Comparison of ENCODE assay signal across 23 cellular contexts in genomic region chr12:60059180-60059579, GRCh38.
"Had no signal": no experiment of that assay in that cellular context is flagged by ENCODE, and none has a peak within 500 bp of the region (broad histone marks: within the 10 kb centered on the region; RNA-seq: fewer than 3 reads in every experiment).

No MANE protein-coding gene starts in this region.

- H3K36me3 Mint-ChIP-seq: naive thymus-derived CD8-positive, alpha-beta T cell had no signal

- H3K27ac Mint-ChIP-seq: activated naive CD8-positive, alpha-beta T cell treated with anti-CD3 and anti-CD28 coated beads, Interleukin-2, amount 50 U/mL, for 24 hours; activated T-cell treated with anti-CD3 and anti-CD28 coated beads, Interleukin-2, amount 50 U/mL, for 72 hours; naive thymus-derived CD8-positive, alpha-beta T cell; progenitor cell of endocrine pancreas; T-helper 17 cell had no signal

- H3K4me3 Mint-ChIP-seq: activated naive CD8-positive, alpha-beta T cell treated with anti-CD3 and anti-CD28 coated beads, Interleukin-2, amount 50 U/mL, for 24 hours; activated T-cell treated with anti-CD3 and anti-CD28 coated beads, Interleukin-2, amount 50 U/mL, for 72 hours; naive thymus-derived CD8-positive, alpha-beta T cell; T-helper 17 cell had no signal

- ATAC-seq: activated naive CD8-positive, alpha-beta T cell treated with anti-CD3 and anti-CD28 coated beads, Interleukin-2, amount 50 U/mL, for 24 hours; activated T-cell treated with anti-CD3 and anti-CD28 coated beads, Interleukin-2, amount 50 U/mL, for 72 hours; left lung; naive thymus-derived CD8-positive, alpha-beta T cell; T-helper 17 cell had no signal

- H3K4me1 Mint-ChIP-seq: activated naive CD8-positive, alpha-beta T cell treated with anti-CD3 and anti-CD28 coated beads, Interleukin-2, amount 50 U/mL, for 24 hours; naive thymus-derived CD8-positive, alpha-beta T cell; T-helper 17 cell had no signal

- DNase-seq: activated CD4-positive, alpha-beta T cell treated with anti-CD3 and anti-CD28 coated beads for 4 hours; activated CD4-positive, alpha-beta T cell treated with anti-CD3 and anti-CD28 coated beads, Interleukin-2, amount 50 U/mL, for 48 hours; activated CD4-positive, CD25-positive, alpha-beta regulatory T cell; activated CD8-positive, alpha-beta memory T cell treated with anti-CD3 and anti-CD28 coated beads, Interleukin-2, amount 50 U/mL, for 48 hours; activated effector memory CD4-positive, alpha-beta T cell treated with Interleukin-2 at 50 U/mL for 16 hours; activated naive CD4-positive, alpha-beta T cell treated with anti-CD3 and anti-CD28 coated beads, Interleukin-2, amount 50 U/mL, for 16 hours; activated naive CD8-positive, alpha-beta T cell treated with anti-CD3 and anti-CD28 coated beads, Interleukin-2, amount 50 U/mL, for 24 hours; activated T-cell treated with anti-CD3 and anti-CD28 coated beads, Interleukin-2, amount 50 U/mL, for 72 hours; cerebellar nuclear complex; cortex of kidney; erythroblast; foreskin melanocyte; hypothalamus; kidney; left lung; naive thymus-derived CD8-positive, alpha-beta T cell; retina; stimulated activated CD4-positive, alpha-beta T cell treated with anti-CD3 and anti-CD28 coated beads, Interleukin-4, amount 100 ng/mL, for 1 hour; stimulated activated naive CD4-positive, alpha-beta T cell treated with Interleukin-2 at 50 U/mL for 16 hours; SW 1271; T-helper 17 cell; upper lobe of left lung had no signal

- H3K27me3 Mint-ChIP-seq: activated naive CD8-positive, alpha-beta T cell treated with anti-CD3 and anti-CD28 coated beads, Interleukin-2, amount 50 U/mL, for 24 hours; naive thymus-derived CD8-positive, alpha-beta T cell; progenitor cell of endocrine pancreas; T-helper 17 cell had no signal
